8 cellular contexts compared by ENCODE assay signal in the genomic region with DNA sequence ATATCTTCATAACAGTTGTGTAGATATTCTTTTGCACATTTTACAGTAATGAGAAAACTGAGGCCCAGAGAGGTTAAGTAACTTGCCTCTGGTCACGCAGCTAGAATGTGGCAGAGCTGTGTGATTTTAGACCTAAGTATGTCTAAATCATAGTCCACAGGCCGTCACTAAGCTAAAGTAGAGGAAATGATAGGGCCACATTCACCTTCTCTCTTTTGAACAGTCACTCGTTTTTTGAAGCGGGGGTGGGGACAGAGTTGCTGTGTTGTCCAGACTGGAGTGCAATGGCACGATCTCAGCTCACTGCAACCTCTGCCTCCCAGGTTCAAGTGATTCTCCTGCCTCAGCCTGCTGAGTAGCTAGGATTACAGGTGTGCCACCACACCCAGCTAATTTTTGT.
DNase-seq lines count a peak whose midpoint lies in the region; ATAC-seq and TF ChIP-seq lines count a peak whose summit lies in the region.
"Had no signal": no experiment of that assay in that cellular context is flagged by ENCODE, and none has a peak within 500 bp of the region (broad histone marks: within the 10 kb centered on the region; RNA-seq: fewer than 3 reads in every experiment).

No MANE protein-coding gene starts in this region.

- TF ChIP-seq EP300 in sigmoid colon (IDR thresholded peaks at IDR 0.05), result no peak

- H3K4me1 Mint-ChIP-seq in CD8-positive, alpha-beta T cell (ENCODE audit: low read depth), result peaks cover 92% of the 10 kb centered on the region
- peaks cover 63 to 81% of the 10 kb centered on the region in 2 donors for H3K4me1 Mint-ChIP-seq in effector memory CD8-positive, alpha-beta T cell (ENCODE audit: low read depth in 2 of 2)
- H3K4me1 Mint-ChIP-seq in Caco-2 (ENCODE audit: low read depth, unreplicated experiment), result peaks cover 7% of the 10 kb centered on the region

- TF ChIP-seq POLR2A in sigmoid colon (IDR thresholded peaks at IDR 0.05), result no peak

- BruUV-seq in Panc1 (replicated peaks; lab: Mats Ljungman, UMichigan), result no TSS peak
- BruUV-seq in Caco-2 (replicated peaks; lab: Mats Ljungman, UMichigan), result no TSS peak

- in situ Hi-C loops in Panc1 (cut with HindIII; ENCODE audit: low pct_unique_long_range_greater_than_20kb, low sequenced_read_pairs), result no loop called here

- DNase-seq in CD8-positive, alpha-beta T cell, result no peak
- DNase-seq in Panc1 (ENCODE audit: low read depth, low spot score) (no peak), sigmoid colon (no peak), SW 1271 (lab: John Stamatoyannopoulos, UW) (no peak), Caco-2 (no peak), iPS-NIHi7 (ENCODE audit: extremely low spot score) (no peak)
- no peak for DNase-seq in effector memory CD8-positive, alpha-beta T cell
- DNase-seq: EL had no signal

- POLR2A ChIA-PET in CD8-positive, alpha-beta T cell (lab: Charles Lee), result interaction anchor here (0.6 to 10.2 kb wide), 7 partner anchors 10 to 69 kb away, joined by 3 to 96 read pairs (median 6); no protein-coding TSS in a partner anchor
- POLR2A ChIA-PET in Panc1 (lab: Charles Lee) (no interaction called here), Caco-2 (lab: Charles Lee) (no interaction called here)

- ATAC-seq in CD8-positive, alpha-beta T cell, result no peak
- no peak for ATAC-seq in Panc1
- no peak for ATAC-seq in effector memory CD8-positive, alpha-beta T cell (replicated peaks)

- H3K36me3 Mint-ChIP-seq in CD8-positive, alpha-beta T cell, result peaks cover 4% of the 10 kb centered on the region
- peaks cover 24% of the 10 kb centered on the region for H3K36me3 Mint-ChIP-seq in effector memory CD8-positive, alpha-beta T cell (ENCODE audit: insufficient read depth)
- peaks cover 4% of the 10 kb centered on the region for H3K36me3 Mint-ChIP-seq in Caco-2 (ENCODE audit: insufficient read depth, unreplicated experiment)

- CTCF ChIA-PET in CD8-positive, alpha-beta T cell (lab: Charles Lee), result interaction anchor here (0.9 to 11.3 kb wide), 8 partner anchors 9 to 70 kb away, joined by 4 to 90 read pairs (median 6); a partner anchor contains a TSS
- CTCF ChIA-PET in Panc1 (lab: Charles Lee) (no interaction called here), Caco-2 (lab: Charles Lee) (no interaction called here)

- H3K27ac ChIP-seq in CD8-positive, alpha-beta T cell (ENCODE audit: low read depth, low read length), result peak overlapping the region; percentile 71
- H3K27ac ChIP-seq in Panc1 (ENCODE audit: low read length), result peak overlapping the region; percentile 71
- H3K27ac ChIP-seq in sigmoid colon, result peak overlapping the region; percentile 79 to 92 (median 80)

- no peaks in the 10 kb centered on the region for H3K9me3 ChIP-seq in CD8-positive, alpha-beta T cell (ENCODE audit: low read length)
- H3K9me3 ChIP-seq in Panc1 (ENCODE audit: control insufficient read depth, insufficient read depth, low read depth, low read length), result no peaks in the 10 kb centered on the region
- no peaks in the 10 kb centered on the region for H3K9me3 ChIP-seq in sigmoid colon
- H3K9me3 ChIP-seq in Caco-2, result no peaks in the 10 kb centered on the region

- H3K9me3 Mint-ChIP-seq in CD8-positive, alpha-beta T cell, result no peaks in the 10 kb centered on the region
- peaks cover 0 to 2% of the 10 kb centered on the region in 2 donors for H3K9me3 Mint-ChIP-seq in effector memory CD8-positive, alpha-beta T cell
- H3K9me3 Mint-ChIP-seq in Caco-2 (ENCODE audit: unreplicated experiment), result no peaks in the 10 kb centered on the region

- peak overlapping the region; percentile 8 for H3K4me3 ChIP-seq in CD8-positive, alpha-beta T cell (ENCODE audit: low read depth, low read length)
- no peak overlapping the region for H3K4me3 ChIP-seq in Panc1 (ENCODE audit: low read depth in 2 of 2, low read length in 2 of 2)
- H3K4me3 ChIP-seq in sigmoid colon, result no peak overlapping the region
- H3K4me3 ChIP-seq in Caco-2 (ENCODE audit: low read depth, low read length), result no peak overlapping the region

- no peak overlapping the region for H3K4me3 Mint-ChIP-seq in CD8-positive, alpha-beta T cell
- peak overlapping the region; percentile 52 to 80 for H3K4me3 Mint-ChIP-seq in effector memory CD8-positive, alpha-beta T cell
- H3K4me3 Mint-ChIP-seq in Caco-2 (ENCODE audit: unreplicated experiment), result no peak overlapping the region

- no peaks in the 10 kb centered on the region for H3K27me3 Mint-ChIP-seq in CD8-positive, alpha-beta T cell (ENCODE audit: low read depth)
- no peaks in the 10 kb centered on the region for H3K27me3 Mint-ChIP-seq in effector memory CD8-positive, alpha-beta T cell
- H3K27me3 Mint-ChIP-seq in Caco-2 (ENCODE audit: insufficient read depth, unreplicated experiment), result no peaks in the 10 kb centered on the region

- H3K4me1 ChIP-seq in CD8-positive, alpha-beta T cell (ENCODE audit: insufficient read depth, low read length), result peaks cover 97% of the 10 kb centered on the region
- H3K4me1 ChIP-seq in Panc1 (ENCODE audit: control insufficient read depth, insufficient read depth, low read length) (peaks cover 77% of the 10 kb centered on the region), sigmoid colon (peaks cover 0 to 100% (median 92%) of the 10 kb centered on the region in 4 donors), Caco-2 (peaks cover 40% of the 10 kb centered on the region)

- intact Hi-C loops in CD8-positive, alpha-beta T cell (cut with DNase I, micrococcal nuclease), result loop anchor here in 1 of 2 experiments (1.0 to 2.0 kb wide), 2 partner anchors 10 to 18 kb away; no protein-coding TSS in a partner anchor
- intact Hi-C loops in Panc1 (cut with micrococcal nuclease; ENCODE audit: unreplicated experiment), result no loop called here
- intact Hi-C loops in sigmoid colon (cut with DNase I), result no loop called here
- intact Hi-C loops in Caco-2 (cut with micrococcal nuclease; ENCODE audit: unreplicated experiment), result no loop called here

- 72 to 80% methylated on average over 5 of the region's 5 CpGs for WGBS in sigmoid colon, 2 donors

- no peaks in the 10 kb centered on the region for H3K36me3 ChIP-seq in CD8-positive, alpha-beta T cell (ENCODE audit: insufficient read depth, low read length)
- H3K36me3 ChIP-seq in Panc1 (ENCODE audit: control insufficient read depth, insufficient read depth, low read length) (no peaks in the 10 kb centered on the region), sigmoid colon (no peaks in the 10 kb centered on the region), Caco-2 (ENCODE audit: control insufficient read depth, insufficient read depth, low read length) (no peaks in the 10 kb centered on the region)

- H3K27me3 ChIP-seq in CD8-positive, alpha-beta T cell (ENCODE audit: insufficient read depth, low read length), result no peaks in the 10 kb centered on the region
- H3K27me3 ChIP-seq in Panc1 (ENCODE audit: control insufficient read depth, insufficient read depth, low read length), result no peaks in the 10 kb centered on the region
- no peaks in the 10 kb centered on the region for H3K27me3 ChIP-seq in sigmoid colon
- H3K27me3 ChIP-seq in Caco-2 (replicated peaks; ENCODE audit: control insufficient read depth, insufficient read depth, low read length), result no peaks in the 10 kb centered on the region

- no peak for TF ChIP-seq CTCF in CD8-positive, alpha-beta T cell (IDR thresholded peaks at IDR 0.05)
- no peak for TF ChIP-seq CTCF in Panc1 (IDR thresholded peaks at IDR 0.05)
- TF ChIP-seq CTCF in sigmoid colon (IDR thresholded peaks at IDR 0.05), result no peak
- TF ChIP-seq CTCF in Caco-2 (IDR thresholded peaks at IDR 0.05; ENCODE audit: insufficient read depth in 1 of 2, low read depth in 1 of 2, low read length in 1 of 2, severe bottlenecking in 1 of 2, unreplicated experiment in 1 of 2), result no peak

- H3K27ac Mint-ChIP-seq in CD8-positive, alpha-beta T cell, result peak overlapping the region; percentile 98
- peak overlapping the region; percentile 89 to 98 for H3K27ac Mint-ChIP-seq in effector memory CD8-positive, alpha-beta T cell
- H3K27ac Mint-ChIP-seq in Caco-2 (ENCODE audit: unreplicated experiment), result no peak overlapping the region

Comparison
In these comparisons a context has a peak if more than half of its experiments do, and no peak if none do; other contexts are left out.
1. H3K4me3 Mint-ChIP-seq: peak in effector memory CD8-positive, alpha-beta T cell (2 of 2); none in CD8-positive, alpha-beta T cell (single experiment) and Caco-2 (single experiment).
2. Peak in every context shown above with its lines, with median percentiles within 50 percentile points of each other: H3K27ac ChIP-seq.